In the genomic region with DNA sequence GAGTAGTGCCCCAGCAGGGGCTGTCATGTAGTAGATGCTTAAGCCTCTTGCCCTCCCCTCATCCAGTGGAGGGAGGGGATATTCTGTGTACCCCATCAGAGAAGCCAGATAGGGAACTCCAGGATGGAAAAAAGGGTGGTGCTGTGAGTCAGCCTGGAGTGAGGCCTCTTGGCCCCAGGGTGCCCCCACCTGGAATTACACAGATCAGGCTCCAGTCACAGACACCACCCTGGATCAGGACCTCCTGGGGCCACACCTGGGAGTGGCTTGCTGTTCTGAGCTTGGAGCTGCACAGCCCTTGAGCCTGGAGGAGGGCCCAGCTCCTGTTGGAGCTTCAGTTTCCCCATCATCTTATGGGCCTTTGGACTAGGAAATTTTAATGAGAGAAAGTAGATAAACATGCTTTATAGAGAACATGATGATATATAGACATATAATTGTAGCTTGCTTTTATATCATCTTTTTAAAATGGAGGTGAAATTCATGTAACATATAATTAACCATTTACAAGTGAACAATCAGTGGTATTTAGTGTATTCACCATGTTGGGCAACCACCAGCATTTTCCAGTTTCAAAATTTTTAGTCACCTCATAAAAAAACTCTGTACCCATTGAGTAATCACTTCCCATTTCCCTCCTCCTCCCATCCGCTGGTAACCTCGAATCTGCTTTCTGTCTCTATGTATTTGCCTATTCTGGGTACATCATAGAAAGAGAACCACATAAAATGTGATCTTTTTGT, we compare ENCODE assay signal across 14 cellular contexts. TPM values are rescaled to one million over a fixed set of nuclear protein-coding genes. Genes with fewer than 3 reads are reported as not detected.
DNase-seq lines count a peak whose midpoint lies in the region; ATAC-seq lines count a peak whose summit lies in the region.
"Had no signal": no experiment of that assay in that cellular context is flagged by ENCODE, and none has a peak within 500 bp of the region (broad histone marks: within the 10 kb centered on the region; RNA-seq: fewer than 3 reads in every experiment).

No MANE protein-coding gene starts in this region.

- H3K36me3 Mint-ChIP-seq in activated CD4-positive, alpha-beta memory T cell treated with anti-CD3 and anti-CD28 coated beads for 36 hours: peaks cover 8% of the 10 kb centered on the region

- ATAC-seq in left lobe of liver (peak; percentile 76), HG02610 (IDR thresholded peaks at IDR 0.05; ENCODE audit: unreplicated experiment) (no peak)

- no peak overlapping the region for H3K4me3 Mint-ChIP-seq in activated CD4-positive, alpha-beta memory T cell treated with anti-CD3 and anti-CD28 coated beads for 36 hours

- DNase-seq in NCI-H1105 treated with DMSO at 0.1 percent for 48 hours (lab: John Stamatoyannopoulos, UW) (peak; percentile 1), NCI-H1105 (lab: John Stamatoyannopoulos, UW) (no peak), LHCN-M2 (ENCODE audit: low read depth) (peak; percentile 6), left lobe of liver (ENCODE audit: low spot score) (no peak), GM03348 (ENCODE audit: low spot score) (no peak), NCI-H526 treated with DMSO at 0.1 percent for 48 hours (lab: John Stamatoyannopoulos, UW) (no peak)
- peak; percentile 43 for DNase-seq in activated CD4-positive, alpha-beta memory T cell treated with anti-CD3 and anti-CD28 coated beads for 36 hours
- DNase-seq: amniotic stem cell, DMS153, dorsolateral prefrontal cortex, NCI-H1436 treated with DMSO at 0.1 percent for 48 hours, Peyer's patch, WERI-Rb-1 had no signal

- H3K27me3 Mint-ChIP-seq in activated CD4-positive, alpha-beta memory T cell treated with anti-CD3 and anti-CD28 coated beads for 36 hours: peaks cover 4% of the 10 kb centered on the region

- CTCF ChIA-PET in activated CD4-positive, alpha-beta memory T cell treated with anti-CD3 and anti-CD28 coated beads for 36 hours (lab: Charles Lee): interaction anchor here (0.6 to 1.3 kb wide), 3 partner anchors 22 to 114 kb away, joined by 4 read pairs; a partner anchor contains a TSS

- peaks cover 14% of the 10 kb centered on the region for H3K9me3 Mint-ChIP-seq in activated CD4-positive, alpha-beta memory T cell treated with anti-CD3 and anti-CD28 coated beads for 36 hours

- H3K4me1 Mint-ChIP-seq in activated CD4-positive, alpha-beta memory T cell treated with anti-CD3 and anti-CD28 coated beads for 36 hours (ENCODE audit: low read depth): peaks cover 29% of the 10 kb centered on the region

- POLR2A ChIA-PET in activated CD4-positive, alpha-beta memory T cell treated with anti-CD3 and anti-CD28 coated beads for 36 hours (lab: Charles Lee): interaction anchor here (0.9 to 1.8 kb wide), 2 partner anchors 18 to 66 kb away, joined by 7 to 8 read pairs; no protein-coding TSS in a partner anchor

- peak overlapping the region; percentile 43 for H3K27ac Mint-ChIP-seq in activated CD4-positive, alpha-beta memory T cell treated with anti-CD3 and anti-CD28 coated beads for 36 hours

- intact Hi-C loops in activated CD4-positive, alpha-beta memory T cell treated with anti-CD3 and anti-CD28 coated beads for 36 hours (cut with micrococcal nuclease): loop anchor here (1.0 kb wide), 3 partner anchors 19 to 66 kb away; no protein-coding TSS in a partner anchor

RNA-seq across cellular contexts. Expression of a gene that starts 24.6 kb away (rescaled TPM):
- total RNA-seq in LHCN-M2 (2014; rRNA removed) (not detected in 2 replicates), left lobe of liver (1.5 TPM)
- not detected for polyA plus RNA-seq in LHCN-M2 (2012)
- total RNA-seq in activated CD4-positive, alpha-beta memory T cell treated with anti-CD3 and anti-CD28 coated beads for 36 hours: under 1 TPM; 0.50 to 0.56 TPM
- total RNA-seq: Peyer's patch had no signal

RNA-seq across cellular contexts. Expression of a gene that starts 53.6 kb away (rescaled TPM):
- total RNA-seq in LHCN-M2 (2014; rRNA removed) (not detected in 2 replicates), left lobe of liver (65.8 TPM)
- not detected for polyA plus RNA-seq in LHCN-M2 (2012)
- total RNA-seq in activated CD4-positive, alpha-beta memory T cell treated with anti-CD3 and anti-CD28 coated beads for 36 hours: under 1 TPM in 1 of 2 experiments, not detected in 1; 0.24 TPM
- total RNA-seq: Peyer's patch had no signal

Comparison
In these comparisons a context has a peak if more than half of its experiments do, and no peak if none do; other contexts are left out.
1. DNase-seq: peak in NCI-H1105 treated with DMSO at 0.1 percent for 48 hours (single experiment), LHCN-M2 (single experiment) and activated CD4-positive, alpha-beta memory T cell treated with anti-CD3 and anti-CD28 coated beads for 36 hours (single experiment); none in NCI-H1105 (single experiment), left lobe of liver (single experiment), GM03348 (single experiment) and NCI-H526 treated with DMSO at 0.1 percent for 48 hours (single experiment).
2. RNA of a gene that starts 53.6 kb away (total RNA-seq): 65.8 TPM in left lobe of liver (single experiment); 0.24 TPM in activated CD4-positive, alpha-beta memory T cell treated with anti-CD3 and anti-CD28 coated beads for 36 hours and not detected in LHCN-M2; every median in the first group is over 10 times any median in the second.